Comparison of ENCODE assay signal across 20 cellular contexts in the genomic region with DNA sequence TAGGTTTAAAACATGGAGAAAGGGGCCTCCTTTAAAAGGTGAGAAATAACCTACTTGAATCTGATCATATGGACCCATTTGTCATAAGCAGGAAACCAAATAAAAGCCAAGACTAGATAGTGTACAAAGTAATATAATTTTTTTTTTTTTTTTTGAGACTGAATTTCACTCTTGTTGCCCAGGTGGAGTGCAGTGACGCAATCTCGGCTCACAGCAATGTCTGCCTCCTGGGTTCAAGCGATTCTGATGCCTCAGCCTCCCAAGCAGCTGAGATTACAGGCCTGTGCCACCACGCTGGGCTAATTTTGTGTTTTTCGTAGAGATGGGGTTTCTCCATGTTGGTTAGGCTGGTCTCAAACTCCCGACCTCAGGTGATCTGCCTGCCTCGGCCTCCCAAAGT.
DNase-seq lines count a peak whose midpoint lies in the region; ATAC-seq and TF ChIP-seq lines count a peak whose summit lies in the region.
"Had no signal": no experiment of that assay in that cellular context is flagged by ENCODE, and none has a peak within 500 bp of the region (broad histone marks: within the 10 kb centered on the region; RNA-seq: fewer than 3 reads in every experiment).

No MANE protein-coding gene starts in this region.

- H3K9me3 ChIP-seq in heart left ventricle = no peaks in the 10 kb centered on the region

- H3K27me3 Mint-ChIP-seq in nephron (ENCODE audit: low read depth) = no peaks in the 10 kb centered on the region
- H3K27me3 Mint-ChIP-seq: CD4-positive, CD25-positive, alpha-beta regulatory T cell had no signal

- H3K36me3 Mint-ChIP-seq in nephron (ENCODE audit: low read depth) = no peaks in the 10 kb centered on the region
- H3K36me3 Mint-ChIP-seq: CD4-positive, CD25-positive, alpha-beta regulatory T cell had no signal

- ATAC-seq in heart left ventricle (no peak), Right ventricle myocardium superior (ENCODE audit: poor library complexity) (no peak), GM21360 (IDR thresholded peaks at IDR 0.05; ENCODE audit: unreplicated experiment) (no peak)

- H3K4me3 Mint-ChIP-seq in nephron = no peak overlapping the region
- H3K4me3 Mint-ChIP-seq: B cell; CD4-positive, CD25-positive, alpha-beta regulatory T cell; H9 had no signal

- H3K27me3 ChIP-seq in heart left ventricle (no peaks in the 10 kb centered on the region), dorsolateral prefrontal cortex (no peaks in the 10 kb centered on the region)

- no peaks in the 10 kb centered on the region for H3K36me3 ChIP-seq in heart left ventricle

- DNase-seq in heart left ventricle = no peak
- no peak for DNase-seq in Right ventricle myocardium superior
- DNase-seq in dorsolateral prefrontal cortex = no peak
- no peak for DNase-seq in GM10266 (ENCODE audit: extremely low spot score)
- no peak for DNase-seq in GM10248 (ENCODE audit: extremely low spot score)
- no peak for DNase-seq in GM19238 (ENCODE audit: insufficient read length, low spot score)
- DNase-seq: 8988T; CD4-positive, CD25-positive, alpha-beta regulatory T cell; COR-L47; DMS 273 treated with DMSO at 0.1 percent for 48 hours; DND-41; H9; NCI-H1105; NCI-H1694; NCI-H510A treated with DMSO at 0.1 percent for 48 hours; NCI-H82; RPMI8226 had no signal

- peak overlapping the region; percentile 70 to 80 (median 80) for H3K27ac Mint-ChIP-seq in nephron
- H3K27ac Mint-ChIP-seq: B cell; CD4-positive, CD25-positive, alpha-beta regulatory T cell had no signal

- H3K4me1 ChIP-seq in heart left ventricle = peaks cover 0 to 33% (median 18%) of the 10 kb centered on the region in 12 donors

- intact Hi-C loops in heart left ventricle (cut with DNase I) = no loop called here
- intact Hi-C loops in Right ventricle myocardium superior (cut with DNase I) = no loop called here
- intact Hi-C loops in dorsolateral prefrontal cortex (cut with DNase I) = no loop called here

- H3K4me3 ChIP-seq in heart left ventricle (no peak overlapping the region), dorsolateral prefrontal cortex (no peak overlapping the region)

- no peak for TF ChIP-seq POLR2A in heart left ventricle (IDR thresholded peaks at IDR 0.05)

- peaks cover 25% of the 10 kb centered on the region for H3K4me1 Mint-ChIP-seq in nephron
- H3K4me1 Mint-ChIP-seq: B cell; CD4-positive, CD25-positive, alpha-beta regulatory T cell had no signal

- POLR2A ChIA-PET in GM10248 (lab: Yijun Ruan, JAX) = no interaction called here

- CTCF ChIA-PET in GM10248 (lab: Yijun Ruan, JAX) = no interaction called here

- TF ChIP-seq CTCF in heart left ventricle (IDR thresholded peaks at IDR 0.05) (no peak), dorsolateral prefrontal cortex (IDR thresholded peaks at IDR 0.05 in 54 of 56, conservative IDR thresholded peaks at IDR 0.05 in 2 of 56; ENCODE audit: low read depth in 1 of 56, partially characterized antibody in 56 of 56) (no peak), nephron (IDR thresholded peaks at IDR 0.05; ENCODE audit: unreplicated experiment in 3 of 3) (no peak), GM10266 (IDR thresholded peaks at IDR 0.05; ENCODE audit: control insufficient read depth, insufficient read depth, low read depth, missing control alignments) (no peak), GM10248 (IDR thresholded peaks at IDR 0.05; ENCODE audit: control extremely low read depth, extremely low read depth, low read depth, missing control alignments) (no peak)

- H3K9me3 Mint-ChIP-seq in nephron = no peaks in the 10 kb centered on the region
- H3K9me3 Mint-ChIP-seq: H9 had no signal

- H3K27ac ChIP-seq in heart left ventricle (peak overlapping the region in 9 of 12 donors; percentile 6 to 66 (median 31)), dorsolateral prefrontal cortex (peak overlapping the region in 35 of 59 donors; percentile 0 to 70 (median 21))

- 83 to 96% (median 89%) methylated on average over 7 of the region's 7 CpGs for WGBS in heart left ventricle, 4 donors
